12 cellular contexts compared by ENCODE assay signal in the genomic region with DNA sequence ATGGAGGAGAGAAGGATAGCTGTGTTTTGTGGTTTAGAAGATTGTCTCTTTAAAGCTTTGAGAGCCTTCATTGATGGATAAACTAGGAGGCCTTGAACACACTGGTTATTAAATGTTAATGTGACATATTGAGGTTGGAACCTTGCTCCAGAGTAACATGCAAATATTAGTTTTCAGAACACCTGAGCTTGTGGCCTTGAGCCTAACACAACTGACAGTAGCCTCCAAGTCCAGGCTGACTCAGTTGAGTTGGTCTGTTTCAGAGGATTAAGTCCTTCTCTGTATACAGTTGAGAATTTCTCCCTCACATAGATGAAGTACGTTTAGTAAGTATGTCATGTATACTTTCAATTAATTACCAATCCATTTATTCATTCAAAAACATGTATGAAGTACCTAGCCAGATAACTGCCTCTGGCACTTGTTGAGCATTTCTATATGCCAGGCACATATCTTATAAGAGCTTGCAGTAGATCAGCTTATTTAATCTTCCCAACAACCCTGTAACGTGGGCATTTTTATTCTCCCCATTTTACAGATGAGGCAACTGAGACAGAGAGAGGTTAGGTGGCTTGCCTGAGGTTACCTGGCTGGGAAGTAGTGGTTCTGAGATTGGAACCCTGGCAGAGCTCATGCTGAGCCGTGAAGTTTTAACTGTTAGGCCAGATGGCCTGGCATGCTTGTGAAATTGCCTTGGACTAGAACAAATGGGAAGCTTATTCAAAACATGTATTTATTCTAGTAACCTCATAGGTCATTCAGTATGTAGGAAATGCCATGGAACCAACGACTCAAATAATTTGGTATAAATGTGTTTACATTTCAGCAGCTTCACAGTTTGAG.
DNase-seq lines count a peak whose midpoint lies in the region; ATAC-seq, FAIRE-seq and TF ChIP-seq lines count a peak whose summit lies in the region.
"Had no signal": no experiment of that assay in that cellular context is flagged by ENCODE, and none has a peak within 500 bp of the region (broad histone marks: within the 10 kb centered on the region; RNA-seq: fewer than 3 reads in every experiment).

No MANE protein-coding gene starts in this region.

- no peaks in the 10 kb centered on the region for H3K27me3 ChIP-seq in left ventricle myocardium inferior (ENCODE audit: low read depth)
- no peaks in the 10 kb centered on the region for H3K27me3 ChIP-seq in body of pancreas
- no peaks in the 10 kb centered on the region for H3K27me3 ChIP-seq in right lobe of liver
- H3K27me3 ChIP-seq in vagina = no peaks in the 10 kb centered on the region
- H3K27me3 ChIP-seq in MM.1S (replicated peaks; ENCODE audit: insufficient read depth, low read length) = no peaks in the 10 kb centered on the region

- no peaks in the 10 kb centered on the region for H3K9me3 ChIP-seq in left ventricle myocardium inferior (replicated peaks)
- no peaks in the 10 kb centered on the region for H3K9me3 ChIP-seq in body of pancreas
- no peaks in the 10 kb centered on the region for H3K9me3 ChIP-seq in right lobe of liver
- H3K9me3 ChIP-seq in vagina = no peaks in the 10 kb centered on the region
- H3K9me3 ChIP-seq in MM.1S (replicated peaks; ENCODE audit: insufficient read depth, low read length) = no peaks in the 10 kb centered on the region

- peaks cover 75% of the 10 kb centered on the region for H3K79me2 ChIP-seq in MM.1S (ENCODE audit: low read length)

- H3K9ac ChIP-seq in MM.1S (ENCODE audit: low read length) = no peak overlapping the region

- DNase-seq in left ventricle myocardium inferior = no peak
- no peak for DNase-seq in cardiac septum (ENCODE audit: low spot score)
- peak in 2 of 4 donors; percentile 47 to 57 for DNase-seq in body of pancreas
- no peak for DNase-seq in right lobe of liver
- no peak for DNase-seq in vagina (ENCODE audit: extremely low spot score in 2 of 2)
- no peak for DNase-seq in MM.1S
- DNase-seq in frontal cortex (ENCODE audit: low spot score in 2 of 2) = no peak
- no peak for DNase-seq in anterior cingulate cortex (lab: John Stamatoyannopoulos, UW)
- DNase-seq: activated naive CD8-positive, alpha-beta T cell treated with anti-CD3 and anti-CD28 coated beads, Interleukin-2, amount 10 ng/mL, durations not matched to agents 7 days and 5 days; effector memory CD4-positive, alpha-beta T cell; stimulated activated CD4-positive, alpha-beta T cell treated with anti-CD3 and anti-CD28 coated beads, Interleukin-1b, Interleukin-23, amount 100 ng/mL, for 48 hours had no signal

- no peaks in the 10 kb centered on the region for H3K9me2 ChIP-seq in MM.1S (replicated peaks; ENCODE audit: insufficient read depth, low read length)

- ATAC-seq in body of pancreas (peak; percentile 57), right lobe of liver (peak; percentile 10 to 37 (median 18))

- no peak overlapping the region for H3K4me2 ChIP-seq in MM.1S (ENCODE audit: low read depth, low read length)

- WGBS in body of pancreas, 2 donors = 17 to 18% methylated on average over 4 of the region's 4 CpGs
- WGBS in right lobe of liver (ENCODE audit: insufficient coverage, low coverage, low lambda C conversion rate, missing lambda C conversion rate) = 40% methylated on average over 4 of the region's 4 CpGs

- peak overlapping the region; percentile 74 for H3K27ac ChIP-seq in left ventricle myocardium inferior (replicated peaks)
- peak overlapping the region; percentile 42 to 71 (median 54) for H3K27ac ChIP-seq in body of pancreas
- no peak overlapping the region for H3K27ac ChIP-seq in right lobe of liver
- H3K27ac ChIP-seq in vagina = peak overlapping the region; percentile 33
- no peak overlapping the region for H3K27ac ChIP-seq in MM.1S (ENCODE audit: low read length)
- H3K27ac ChIP-seq: C4-2B had no signal

- FAIRE-seq in frontal cortex (lab: Jason Lieb, UNC) = no peak

- H3K4me3 ChIP-seq in left ventricle myocardium inferior (peak overlapping the region; percentile 3), body of pancreas (no peak overlapping the region), right lobe of liver (no peak overlapping the region), vagina (no peak overlapping the region), MM.1S (ENCODE audit: low read length) (no peak overlapping the region)

- no peaks in the 10 kb centered on the region for H3F3A ChIP-seq in MM.1S (ENCODE audit: insufficient read depth, low read length)

- H3K36me3 ChIP-seq in left ventricle myocardium inferior (peaks cover 13% of the 10 kb centered on the region), body of pancreas (replicated peaks in 1 of 2; ENCODE audit: insufficient read depth in 1 of 2, low read depth in 2 of 2) (no peaks in the 10 kb centered on the region), right lobe of liver (no peaks in the 10 kb centered on the region), vagina (peaks cover 0 to 31% of the 10 kb centered on the region in 2 donors), MM.1S (replicated peaks; ENCODE audit: insufficient read depth, low read length) (peaks cover 6% of the 10 kb centered on the region; the same call in 1 of the 2 replicates)

- TF ChIP-seq CTCF in left ventricle myocardium inferior (IDR thresholded peaks at IDR 0.05; ENCODE audit: borderline replicate concordance) = no peak
- TF ChIP-seq CTCF in body of pancreas (IDR thresholded peaks at IDR 0.05) = no peak
- no peak for TF ChIP-seq CTCF in right lobe of liver (IDR thresholded peaks at IDR 0.05)
- TF ChIP-seq CTCF in vagina (IDR thresholded peaks at IDR 0.05) = no peak
- no peak for TF ChIP-seq CTCF in MM.1S (IDR thresholded peaks at IDR 0.05; ENCODE audit: low read length)

- intact Hi-C loops in left ventricle myocardium inferior (cut with micrococcal nuclease) = no loop called here
- intact Hi-C loops in cardiac septum (cut with DNase I) = no loop called here
- intact Hi-C loops in body of pancreas (cut with DNase I) = no loop called here
- intact Hi-C loops in right lobe of liver (cut with DNase I) = no loop called here
- intact Hi-C loops in vagina (cut with DNase I) = no loop called here

- no peak for TF ChIP-seq POLR2A in body of pancreas (IDR thresholded peaks at IDR 0.05)
- no peak for TF ChIP-seq POLR2A in right lobe of liver (IDR thresholded peaks at IDR 0.05)
- no peak for TF ChIP-seq POLR2A in vagina (IDR thresholded peaks at IDR 0.05)

- H3K4me1 ChIP-seq in left ventricle myocardium inferior (peaks cover 88% of the 10 kb centered on the region), body of pancreas (peaks cover 73% of the 10 kb centered on the region), right lobe of liver (peaks cover 0 to 31% (median 13%) of the 10 kb centered on the region in 4 donors), vagina (peaks cover 33% of the 10 kb centered on the region), MM.1S (ENCODE audit: low read length) (no peaks in the 10 kb centered on the region)

- no peak overlapping the region for H2AFZ ChIP-seq in MM.1S (ENCODE audit: low read length)

- H4K20me1 ChIP-seq in MM.1S (ENCODE audit: insufficient read depth, low read length) = no peaks in the 10 kb centered on the region; the same call in 1 of the 2 replicates

Comparison
In these comparisons a context has a peak if more than half of its experiments do, and no peak if none do; other contexts are left out.
1. H3K27ac ChIP-seq: peak in left ventricle myocardium inferior (single experiment), body of pancreas (4 of 4) and vagina (single experiment); none in right lobe of liver (0 of 3) and MM.1S (single experiment).